Comparison of ENCODE assay signal across 15 cellular contexts in genomic region chr1:211731456-211732275, GRCh38. TPM values are rescaled to one million over a fixed set of nuclear protein-coding genes. Genes with fewer than 3 reads are reported as not detected.
DNase-seq lines count a peak whose midpoint lies in the region; ATAC-seq and TF ChIP-seq lines count a peak whose summit lies in the region.
"Had no signal": no experiment of that assay in that cellular context is flagged by ENCODE, and none has a peak within 500 bp of the region (broad histone marks: within the 10 kb centered on the region; RNA-seq: fewer than 3 reads in every experiment).

No MANE protein-coding gene starts in this region.

- CTCF ChIA-PET in RWPE1 (lab: Yijun Ruan, JAX), result interaction anchor here (0.6 to 1.4 kb wide), 3 partner anchors 12 to 38 kb away, joined by 3 to 4 read pairs (median 3); no protein-coding TSS in a partner anchor

- intact Hi-C loops in sciatic nerve (cut with DNase I), result no loop called here

- POLR2A ChIA-PET in RWPE1 (lab: Yijun Ruan, JAX; ENCODE audit: low non-redundant PET), result no interaction called here

- DNase-seq in NCI-H69 (lab: John Stamatoyannopoulos, UW), result peak; percentile 77
- no peak for DNase-seq in RWPE1 (ENCODE audit: low spot score)
- DNase-seq in sciatic nerve (ENCODE audit: low spot score), result no peak
- DNase-seq in GF-D8 (lab: John Stamatoyannopoulos, UW), result no peak
- DNase-seq: activated CD8-positive, alpha-beta T cell treated with anti-CD3 and anti-CD28 coated beads for 36 hours; colonic mucosa; MG63; NCI-H2081; PC-3; stimulated activated naive CD4-positive, alpha-beta T cell had no signal

- no peak for TF ChIP-seq CTCF in RWPE1 (conservative IDR thresholded peaks at IDR 0.05; ENCODE audit: low read depth)

- H3K27ac ChIP-seq in layer of hippocampus (ENCODE audit: low read depth, low read length) (peak overlapping the region; percentile 79), RWPE1 (no peak overlapping the region)
- H3K27ac ChIP-seq: BLaER1 treated with 17β-estradiol and CSF1 and Interleukin-3, amounts not matched to agents 10 nM and 100 nM; colonic mucosa; vagina had no signal

- ATAC-seq in GM18868 (IDR thresholded peaks at IDR 0.05; ENCODE audit: unreplicated experiment) (peak; percentile 24), GM21619 (IDR thresholded peaks at IDR 0.05; ENCODE audit: unreplicated experiment) (peak; percentile 13), sciatic nerve (no peak)
- ATAC-seq: activated CD8-positive, alpha-beta T cell treated with anti-CD3 and anti-CD28 coated beads for 36 hours; PC-3 had no signal

- H3K27me3 ChIP-seq in layer of hippocampus (ENCODE audit: control insufficient read depth, insufficient read depth, low read length), result no peaks in the 10 kb centered on the region
- H3K27me3 ChIP-seq: BLaER1 treated with 17β-estradiol and CSF1 and Interleukin-3, amounts not matched to agents 10 nM and 100 nM; colonic mucosa; MG63; vagina had no signal

RNA-seq across cellular contexts. Expression of gene NEK2, which starts 56.2 kb away (rescaled TPM):
- total RNA-seq in sciatic nerve, result 0.49 TPM
